In genomic region chr14:105533391-105533790, GRCh38 we compare ENCODE assay signal across 36 cellular contexts. TPM values are rescaled to one million over a fixed set of nuclear protein-coding genes. Genes with fewer than 3 reads are reported as not detected.
"Had no signal": no experiment of that assay in that cellular context is flagged by ENCODE, and none has a peak within 500 bp of the region (broad histone marks: within the 10 kb centered on the region; RNA-seq: fewer than 3 reads in every experiment).

No MANE protein-coding gene starts in this region.

- ATAC-seq: activated naive CD4-positive, alpha-beta T cell treated with anti-CD3 and anti-CD28 coated beads, Interleukin-2, amount 50 U/mL, for 72 hours; body of pancreas; PC-3; Right ventricle myocardium inferior; T-cell; T-helper 17 cell had no signal

- H3K9ac ChIP-seq: KMS-11 had no signal

- DNase-seq: activated CD4-positive, alpha-beta T cell treated with anti-CD3 and anti-CD28 coated beads for 4 hours; activated CD4-positive, alpha-beta T cell treated with anti-CD3 and anti-CD28 coated beads, Interleukin-2, amount 50 U/mL, for 1 hour; activated CD4-positive, CD25-positive, alpha-beta regulatory T cell treated with anti-CD3 and anti-CD28 coated beads, Interleukin-2, amount 50 U/mL, for 72 hours; activated CD8-positive, alpha-beta memory T cell treated with anti-CD3 and anti-CD28 coated beads, Interleukin-2, amount 50 U/mL, for 4 hours; activated gamma-delta T cell treated with Interleukin-2 at 50 U/mL for 16 hours; activated naive CD4-positive, alpha-beta T cell treated with anti-CD3 and anti-CD28 coated beads for 36 hours; activated T-cell treated with anti-CD3 and anti-CD28 coated beads for 4 hours; adrenal gland; body of pancreas; NCI-H1092 treated with DMSO at 0.1 percent for 48 hours; NCI-H1417; NCI-H146; NCI-H187; NCI-H2029 treated with DMSO at 0.1 percent for 48 hours; NCI-H2107; NCI-H345; NCI-H510A; NCI-H748 treated with DMSO at 0.1 percent for 48 hours; NK-92 treated with Interleukin-12 subunit alpha and Interleukin-12 subunit beta, amount 100 ng/mL, for 24 hours; PC-3; SIG-M5; T-cell; T-helper 17 cell; T-helper 9 cell had no signal

- H3K9me3 Mint-ChIP-seq: activated B cell treated with CpG ODN at 0.5 μM for 24 hours; activated CD4-positive, alpha-beta memory T cell treated with anti-CD3 and anti-CD28 coated beads for 36 hours; activated naive CD4-positive, alpha-beta T cell treated with anti-CD3 and anti-CD28 coated beads for 36 hours; activated naive CD4-positive, alpha-beta T cell treated with anti-CD3 and anti-CD28 coated beads, Interleukin-2, amount 50 U/mL, for 72 hours; activated T-helper 2 cell treated with anti-CD3 and anti-CD28 coated beads, Interferon-gamma antibody, Interleukin-2, Interleukin-4, amounts not matched to agents 10 μg/mL and 5 μg/mL and 100 μg/mL, durations not matched to agents 14 hours and 24 hours and 36 hours; T-cell had no signal

- H3K4me3 Mint-ChIP-seq: activated CD4-positive, alpha-beta memory T cell treated with anti-CD3 and anti-CD28 coated beads for 36 hours; activated naive CD4-positive, alpha-beta T cell treated with anti-CD3 and anti-CD28 coated beads for 36 hours; T-cell; T-helper 17 cell had no signal

- H3K9me3 ChIP-seq: adrenal gland, body of pancreas, breast epithelium, Peyer's patch had no signal

- H3K4me2 ChIP-seq: KMS-11 had no signal

- H3K4me3 ChIP-seq: adrenal gland, body of pancreas, breast epithelium, Peyer's patch had no signal

- H3K36me3 Mint-ChIP-seq: activated CD4-positive, alpha-beta memory T cell treated with anti-CD3 and anti-CD28 coated beads for 36 hours; T-cell had no signal

- H3K27ac ChIP-seq: adrenal gland, body of pancreas, breast epithelium, KMS-11, VCaP had no signal

- H3K27ac Mint-ChIP-seq: activated CD4-positive, alpha-beta memory T cell treated with anti-CD3 and anti-CD28 coated beads for 36 hours; activated naive CD4-positive, alpha-beta T cell treated with anti-CD3 and anti-CD28 coated beads for 36 hours; activated naive CD4-positive, alpha-beta T cell treated with anti-CD3 and anti-CD28 coated beads, Interleukin-2, amount 50 U/mL, for 72 hours; activated T-helper 2 cell treated with anti-CD3 and anti-CD28 coated beads, Interferon-gamma antibody, Interleukin-2, Interleukin-4, amounts not matched to agents 10 μg/mL and 5 μg/mL and 100 μg/mL, durations not matched to agents 14 hours and 24 hours and 36 hours; T-cell; T-helper 17 cell had no signal

- H3K27me3 Mint-ChIP-seq: activated CD4-positive, alpha-beta memory T cell treated with anti-CD3 and anti-CD28 coated beads for 36 hours had no signal

- FAIRE-seq: astrocyte had no signal

- H3K36me3 ChIP-seq: adrenal gland, breast epithelium, Peyer's patch had no signal

RNA-seq across cellular contexts. Expression of gene CRIP1, which starts 46.7 kb away (rescaled TPM):
- total RNA-seq: M059J, SK-MEL-5 had no signal

RNA-seq across cellular contexts. Expression of gene CRIP2, which starts 58.8 kb away (rescaled TPM):
- total RNA-seq: activated naive CD4-positive, alpha-beta T cell treated with anti-CD3 and anti-CD28 coated beads for 36 hours had no signal
